ENCODE assay signal across 8 cellular contexts in genomic region chr21:42219606-42220137, GRCh38. TPM values are rescaled to one million over a fixed set of nuclear protein-coding genes. Genes with fewer than 3 reads are reported as not detected.
DNase-seq lines count a peak whose midpoint lies in the region; ATAC-seq lines count a peak whose summit lies in the region.

No MANE protein-coding gene starts in this region.

- H3K27me3 Mint-ChIP-seq in activated T-helper 1 cell treated with anti-CD3 and anti-CD28 coated beads, Interleukin-12 subunit alpha, Interleukin-12 subunit beta, Interleukin-2, Interleukin-4 antibody, amounts not matched to agents 30 ng/mL and 10 ng/mL and 1 ng/mL, durations not matched to agents 14 hours and 24 hours and 36 hours (ENCODE audit: insufficient read depth): peaks cover 3% of the 10 kb centered on the region

- peak overlapping the region; percentile 100 for H3K4me3 Mint-ChIP-seq in activated T-helper 1 cell treated with anti-CD3 and anti-CD28 coated beads, Interleukin-12 subunit alpha, Interleukin-12 subunit beta, Interleukin-2, Interleukin-4 antibody, amounts not matched to agents 30 ng/mL and 10 ng/mL and 1 ng/mL, durations not matched to agents 14 hours and 24 hours and 36 hours

- peaks cover 36% of the 10 kb centered on the region for H3K4me1 Mint-ChIP-seq in activated T-helper 1 cell treated with anti-CD3 and anti-CD28 coated beads, Interleukin-12 subunit alpha, Interleukin-12 subunit beta, Interleukin-2, Interleukin-4 antibody, amounts not matched to agents 30 ng/mL and 10 ng/mL and 1 ng/mL, durations not matched to agents 14 hours and 24 hours and 36 hours (ENCODE audit: low read depth)

- ATAC-seq in HG03159 (IDR thresholded peaks at IDR 0.05; ENCODE audit: unreplicated experiment) (peak; percentile 16), Right ventricle myocardium superior (ENCODE audit: poor library complexity) (peak; percentile 53), GM19324 (IDR thresholded peaks at IDR 0.05; ENCODE audit: low FRiP score, unreplicated experiment) (no peak), GM21786 (IDR thresholded peaks at IDR 0.05; ENCODE audit: unreplicated experiment) (no peak)

- peak overlapping the region; percentile 45; the same call in 1 of the 2 replicates for H3K4me3 ChIP-seq in GM08714 (ENCODE audit: low read length)

- H3K9me3 Mint-ChIP-seq in activated T-helper 1 cell treated with anti-CD3 and anti-CD28 coated beads, Interleukin-12 subunit alpha, Interleukin-12 subunit beta, Interleukin-2, Interleukin-4 antibody, amounts not matched to agents 30 ng/mL and 10 ng/mL and 1 ng/mL, durations not matched to agents 14 hours and 24 hours and 36 hours: peaks cover 11% of the 10 kb centered on the region

- intact Hi-C loops in activated T-helper 1 cell treated with anti-CD3 and anti-CD28 coated beads, Interleukin-12 subunit alpha, Interleukin-12 subunit beta, Interleukin-2, Interleukin-4 antibody, amounts not matched to agents 30 ng/mL and 10 ng/mL and 1 ng/mL, durations not matched to agents 14 hours and 24 hours and 36 hours (cut with micrococcal nuclease): loop anchor here (1.0 kb wide), 6 partner anchors 9 to 55 kb away; no protein-coding TSS in a partner anchor
- intact Hi-C loops in Right ventricle myocardium superior (cut with DNase I) (no loop called here), posterior cingulate gyrus (cut with DNase I) (loop anchor here (5.0 to 10.0 kb wide), 2 partner anchors 33 to 55 kb away; no protein-coding TSS in a partner anchor)

- no peak for DNase-seq in activated T-helper 1 cell treated with anti-CD3 and anti-CD28 coated beads, Interleukin-12 subunit alpha, Interleukin-12 subunit beta, Interleukin-2, Interleukin-4 antibody, amounts not matched to agents 30 ng/mL and 10 ng/mL and 1 ng/mL, durations not matched to agents 14 hours and 24 hours and 36 hours (ENCODE audit: low spot score)
- no peak for DNase-seq in Right ventricle myocardium superior
- DNase-seq in posterior cingulate gyrus: peak in 8 of 10 donors; percentile 29 to 92 (median 51)
- no peak for DNase-seq in MV-4-11 (lab: John Stamatoyannopoulos, UW)

- peak overlapping the region; percentile 100 for H3K27ac Mint-ChIP-seq in activated T-helper 1 cell treated with anti-CD3 and anti-CD28 coated beads, Interleukin-12 subunit alpha, Interleukin-12 subunit beta, Interleukin-2, Interleukin-4 antibody, amounts not matched to agents 30 ng/mL and 10 ng/mL and 1 ng/mL, durations not matched to agents 14 hours and 24 hours and 36 hours

- peaks cover 3% of the 10 kb centered on the region for H3K36me3 Mint-ChIP-seq in activated T-helper 1 cell treated with anti-CD3 and anti-CD28 coated beads, Interleukin-12 subunit alpha, Interleukin-12 subunit beta, Interleukin-2, Interleukin-4 antibody, amounts not matched to agents 30 ng/mL and 10 ng/mL and 1 ng/mL, durations not matched to agents 14 hours and 24 hours and 36 hours (ENCODE audit: low read depth)

RNA-seq across cellular contexts. Expression of gene ABCG1, which starts 0.7 kb away (rescaled TPM):
- 9.3 and 10.2 TPM in 2 replicates for total RNA-seq in activated T-helper 1 cell treated with anti-CD3 and anti-CD28 coated beads, Interleukin-12 subunit alpha, Interleukin-12 subunit beta, Interleukin-2, Interleukin-4 antibody, amounts not matched to agents 30 ng/mL and 10 ng/mL and 1 ng/mL, durations not matched to agents 14 hours and 24 hours and 36 hours
- total RNA-seq in Right ventricle myocardium superior: 7.3 TPM

Comparison
In these comparisons a context has a peak if more than half of its experiments do, and no peak if none do; other contexts are left out.
1. ATAC-seq: peak in HG03159 (single experiment) and Right ventricle myocardium superior (single experiment); none in GM19324 (single experiment) and GM21786 (single experiment).
2. DNase-seq: peak in posterior cingulate gyrus (8 of 10); none in activated T-helper 1 cell treated with anti-CD3 and anti-CD28 coated beads, Interleukin-12 subunit alpha, Interleukin-12 subunit beta, Interleukin-2, Interleukin-4 antibody, amounts not matched to agents 30 ng/mL and 10 ng/mL and 1 ng/mL, durations not matched to agents 14 hours and 24 hours and 36 hours (single experiment), Right ventricle myocardium superior (single experiment) and MV-4-11 (single experiment).